Comparison of ENCODE assay signal across 12 cellular contexts in genomic region chr1:9375912-9376311, GRCh38.
DNase-seq lines count a peak whose midpoint lies in the region; FAIRE-seq and TF ChIP-seq lines count a peak whose summit lies in the region.
"Had no signal": no experiment of that assay in that cellular context is flagged by ENCODE, and none has a peak within 500 bp of the region (broad histone marks: within the 10 kb centered on the region; RNA-seq: fewer than 3 reads in every experiment).

No MANE protein-coding gene starts in this region.

- H2BK5ac ChIP-seq in mesenchymal stem cell (ENCODE audit: low read depth, low read length, poor library complexity, severe bottlenecking): peak overlapping the region; percentile 57

- H3K9me3 ChIP-seq in mesenchymal stem cell (ENCODE audit: control insufficient read depth, low read length) (no peaks in the 10 kb centered on the region), smooth muscle cell (replicated peaks; ENCODE audit: low read depth) (no peaks in the 10 kb centered on the region)
- H3K9me3 ChIP-seq: mucosa of descending colon had no signal

- peak overlapping the region; percentile 96 for H4K8ac ChIP-seq in mesenchymal stem cell (ENCODE audit: low read length)

- peak overlapping the region; percentile 98 to 100 for H3K4ac ChIP-seq in mesenchymal stem cell (ENCODE audit: low read depth in 1 of 2, low read length in 2 of 2)

- H2AFZ ChIP-seq in mesenchymal stem cell (ENCODE audit: low read depth, low read length): no peak overlapping the region
- no peak overlapping the region for H2AFZ ChIP-seq in smooth muscle cell (ENCODE audit: low read depth)

- H2BK12ac ChIP-seq in mesenchymal stem cell (ENCODE audit: low read length in 2 of 2): peak overlapping the region; percentile 95 to 99

- H3K36me3 Mint-ChIP-seq in HFFc6 (ENCODE audit: low read depth): no peaks in the 10 kb centered on the region

- H3K4me2 ChIP-seq in mesenchymal stem cell (ENCODE audit: low read length, poor library complexity, severe bottlenecking) (no peak overlapping the region), smooth muscle cell (peak overlapping the region; percentile 41)

- TF ChIP-seq CTCF in HFFc6 (IDR thresholded peaks at IDR 0.05) (no peak), smooth muscle cell (IDR thresholded peaks at IDR 0.05; ENCODE audit: borderline replicate concordance, insufficient read depth, poor library complexity, severe bottlenecking) (no peak)

- no peak for DNase-seq in HFFc6
- DNase-seq in mesenchymal stem cell: peak; percentile 66
- DNase-seq in smooth muscle cell (lab: John Stamatoyannopoulos, UW; ENCODE audit: unreplicated experiment): no peak
- no peak for DNase-seq in DMS53 treated with DMSO at 0.1 percent for 48 hours (lab: John Stamatoyannopoulos, UW; ENCODE audit: unreplicated experiment)
- DNase-seq in frontal cortex (ENCODE audit: low spot score in 2 of 2): no peak
- no peak for DNase-seq in NCI-H446 (lab: John Stamatoyannopoulos, UW)
- no peak for DNase-seq in NCI-H2029 treated with DMSO at 0.1 percent for 48 hours (lab: John Stamatoyannopoulos, UW)
- DNase-seq: activated B cell treated with CpG ODN at 0.5 μM for 24 hours; activated T-cell treated with anti-CD3 and anti-CD28 coated beads, Interleukin-2, amount 50 U/mL, for 24 hours; amniotic stem cell had no signal

- peak overlapping the region; percentile 79 for H3K27ac ChIP-seq in mesenchymal stem cell (ENCODE audit: low read length, poor library complexity, severe bottlenecking)
- peak overlapping the region; percentile 60 for H3K27ac ChIP-seq in smooth muscle cell (ENCODE audit: low read depth)

- H3K14ac ChIP-seq in mesenchymal stem cell (ENCODE audit: low read length in 2 of 2): peak overlapping the region in 1 of 2 experiments; percentile 90

- peak overlapping the region; percentile 97 for H2BK15ac ChIP-seq in mesenchymal stem cell (ENCODE audit: low read depth, poor library complexity, severe bottlenecking)

- H2BK120ac ChIP-seq in mesenchymal stem cell (ENCODE audit: low read depth, low read length): peak overlapping the region; percentile 96

- H3K9ac ChIP-seq in mesenchymal stem cell (ENCODE audit: low read length): peak overlapping the region; percentile 40
- no peak overlapping the region for H3K9ac ChIP-seq in smooth muscle cell (ENCODE audit: low read depth)

- FAIRE-seq in endometrium (lab: Jason Lieb, UNC): peak; percentile 85
- FAIRE-seq in frontal cortex (lab: Jason Lieb, UNC): no peak

- no peaks in the 10 kb centered on the region for H3K79me2 ChIP-seq in smooth muscle cell (ENCODE audit: low read depth)

- H3K36me3 ChIP-seq in mesenchymal stem cell (ENCODE audit: control insufficient read depth in 1 of 2, insufficient read depth in 2 of 2, low read depth in 1 of 2, low read length in 2 of 2) (peaks cover 11 to 26% of the 10 kb centered on the region in 2 experiments), smooth muscle cell (ENCODE audit: low read depth) (no peaks in the 10 kb centered on the region)

- H3F3A ChIP-seq in smooth muscle cell (ENCODE audit: low read depth): peaks cover 31% of the 10 kb centered on the region

- H3K4me3 Mint-ChIP-seq in HFFc6: no peak overlapping the region
- H3K4me3 Mint-ChIP-seq: activated B cell treated with CpG ODN at 0.5 μM for 24 hours; activated T-cell treated with anti-CD3 and anti-CD28 coated beads, Interleukin-2, amount 50 U/mL, for 24 hours had no signal

- H3K18ac ChIP-seq in mesenchymal stem cell (ENCODE audit: low read depth in 1 of 2, low read length in 2 of 2): peak overlapping the region; percentile 95 to 96

- no peaks in the 10 kb centered on the region for H3K27me3 ChIP-seq in mesenchymal stem cell (ENCODE audit: control insufficient read depth in 1 of 2, insufficient read depth in 1 of 2, low read length in 2 of 2)
- H3K27me3 ChIP-seq in smooth muscle cell (ENCODE audit: low read depth): no peaks in the 10 kb centered on the region

- H3K4me1 ChIP-seq in mesenchymal stem cell (ENCODE audit: control insufficient read depth, insufficient read depth, low read depth, low read length) (peaks cover 43% of the 10 kb centered on the region), smooth muscle cell (ENCODE audit: low read depth) (no peaks in the 10 kb centered on the region)

- H3K79me1 ChIP-seq in mesenchymal stem cell (replicated peaks; ENCODE audit: low read length, poor library complexity, severe bottlenecking): peaks cover 6% of the 10 kb centered on the region

- peak overlapping the region; percentile 93 for H2AK5ac ChIP-seq in mesenchymal stem cell (ENCODE audit: low read length, severe bottlenecking)

- peaks cover 9% of the 10 kb centered on the region; the same call in 1 of the 2 replicates for H3K27me3 Mint-ChIP-seq in HFFc6 (ENCODE audit: insufficient read depth)
- H3K27me3 Mint-ChIP-seq: activated B cell treated with CpG ODN at 0.5 μM for 24 hours; activated T-cell treated with anti-CD3 and anti-CD28 coated beads, Interleukin-2, amount 50 U/mL, for 24 hours had no signal

- no peaks in the 10 kb centered on the region for H3K9me3 Mint-ChIP-seq in HFFc6
- H3K9me3 Mint-ChIP-seq: activated B cell treated with CpG ODN at 0.5 μM for 24 hours; activated T-cell treated with anti-CD3 and anti-CD28 coated beads, Interleukin-2, amount 50 U/mL, for 24 hours had no signal

- WGBS in mesenchymal stem cell: 29% methylated on average over 15 of the region's 15 CpGs
- WGBS in smooth muscle cell (ENCODE audit: low lambda C conversion rate): 22% methylated on average over 15 of the region's 15 CpGs

- peak overlapping the region; percentile 42; the same call in 1 of the 2 replicates for H3K27ac Mint-ChIP-seq in HFFc6
- H3K27ac Mint-ChIP-seq: activated B cell treated with CpG ODN at 0.5 μM for 24 hours; activated T-cell treated with anti-CD3 and anti-CD28 coated beads, Interleukin-2, amount 50 U/mL, for 24 hours had no signal

- peaks cover 21% of the 10 kb centered on the region for H3K4me1 Mint-ChIP-seq in HFFc6 (ENCODE audit: low read depth)

- peak overlapping the region; percentile 97 for H4K91ac ChIP-seq in mesenchymal stem cell (ENCODE audit: low read length)

- H3K23ac ChIP-seq in mesenchymal stem cell (ENCODE audit: low read length in 2 of 2): peak overlapping the region in 1 of 2 experiments; percentile 90

- no peaks in the 10 kb centered on the region for H4K20me1 ChIP-seq in smooth muscle cell (ENCODE audit: low read depth)

- no peak overlapping the region for H3K4me3 ChIP-seq in mesenchymal stem cell (ENCODE audit: insufficient read depth in 1 of 2, low read depth in 1 of 2, low read length in 2 of 2)
- no peak overlapping the region for H3K4me3 ChIP-seq in smooth muscle cell
- H3K4me3 ChIP-seq: mucosa of descending colon had no signal
